Comparison of ENCODE assay signal across 8 cellular contexts in the genomic region with DNA sequence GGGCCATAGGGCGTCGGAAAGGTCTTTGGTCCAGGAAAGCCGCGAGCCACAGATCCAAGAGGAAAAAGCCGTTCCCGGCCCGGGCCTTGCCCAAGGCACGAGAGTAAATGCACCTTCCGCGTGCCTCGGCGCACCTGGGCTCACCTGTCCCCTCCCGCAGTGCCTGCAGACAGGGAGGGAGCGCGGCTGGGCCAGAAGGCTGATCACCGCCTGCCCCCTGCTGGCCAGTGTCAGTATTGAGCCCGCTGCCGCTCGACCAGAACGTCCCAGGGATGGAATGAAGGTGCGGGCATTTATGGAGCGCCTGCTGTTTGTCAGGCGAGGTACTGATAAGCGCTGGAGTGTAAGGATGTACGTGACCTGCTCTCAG. TPM values are rescaled to one million over a fixed set of nuclear protein-coding genes. Genes with fewer than 3 reads are reported as not detected.
DNase-seq lines count a peak whose midpoint lies in the region; ATAC-seq, FAIRE-seq and TF ChIP-seq lines count a peak whose summit lies in the region.

No MANE protein-coding gene starts in this region.

- ATAC-seq in A549 (peak; percentile 79 to 88), GM18907 (IDR thresholded peaks at IDR 0.05; ENCODE audit: unreplicated experiment) (peak; percentile 78)

- TF ChIP-seq CTCF in A549 (IDR thresholded peaks at IDR 0.05) (peak; percentile 95), epithelial cell of esophagus (IDR thresholded peaks at IDR 0.05; ENCODE audit: insufficient read depth, low read depth, low read length, missing control alignments) (peak; percentile 88)

- H3K9me3 ChIP-seq in A549 = no peaks in the 10 kb centered on the region
- no peaks in the 10 kb centered on the region for H3K9me3 ChIP-seq in HUES48 (ENCODE audit: control insufficient read depth, insufficient read depth, low read length)
- no peaks in the 10 kb centered on the region for H3K9me3 ChIP-seq in NT2/D1 (ENCODE audit: insufficient read depth, low read length)

- WGBS in A549 (ENCODE audit: missing lambda C conversion rate) = 10% methylated on average over 9 of the region's 25 CpGs

- H3K4me3 ChIP-seq in A549 (peak overlapping the region; percentile 66), HUES48 (ENCODE audit: low read depth, low read length) (peak overlapping the region; percentile 67), NT2/D1 (ENCODE audit: insufficient read length, low read depth) (peak overlapping the region; percentile 21), epithelial cell of esophagus (ENCODE audit: low read length) (peak overlapping the region; percentile 48)

- peaks cover 11% of the 10 kb centered on the region; the same call in 2 of the 3 replicates for H3K4me1 ChIP-seq in A549
- H3K4me1 ChIP-seq in HUES48 (ENCODE audit: control insufficient read depth, insufficient read depth, low read length) = peaks cover 10% of the 10 kb centered on the region; the same call in 1 of the 2 replicates
- peaks cover 10% of the 10 kb centered on the region for H3K4me1 ChIP-seq in NT2/D1 (ENCODE audit: insufficient read depth, insufficient read length)

- peak; percentile 97 to 99 for TF ChIP-seq RAD21 in A549 (conservative IDR thresholded peaks at IDR 0.05 in 1 of 2, IDR thresholded peaks at IDR 0.05 in 1 of 2)

- no peaks in the 10 kb centered on the region for H3K36me3 ChIP-seq in HUES48 (ENCODE audit: control insufficient read depth, insufficient read depth, low read length)
- no peaks in the 10 kb centered on the region for H3K36me3 ChIP-seq in NT2/D1 (ENCODE audit: insufficient read depth, insufficient read length, low read length)

- CTCF ChIA-PET in A549 (lab: Yijun Ruan, JAX) = interaction anchor here (0.6 to 10.4 kb wide), 74 partner anchors 9 to 1931 kb away, joined by 3 to 248 read pairs (median 4); a partner anchor contains a TSS

- peak overlapping the region; percentile 93 for H3K4me2 ChIP-seq in A549

- POLR2A ChIA-PET in A549 (lab: Yijun Ruan, JAX) = interaction anchor here (0.6 to 1.5 kb wide), 2 partner anchors 10 to 176 kb away, joined by 5 read pairs; no protein-coding TSS in a partner anchor

- DNase-seq in A549 (ENCODE audit: low read depth in 1 of 2, low spot score in 1 of 2) (peak; percentile 77), NT2/D1 (ENCODE audit: low read depth, low spot score) (peak; percentile 62), activated T-cell treated with anti-CD3 and anti-CD28 coated beads for 1 hour (ENCODE audit: low read depth) (peak; percentile 85), epithelial cell of esophagus (ENCODE audit: low read depth) (peak; percentile 91), midbrain (lab: John Stamatoyannopoulos, UW) (peak; percentile 70)
- peak; percentile 69 to 70 for DNase-seq in stimulated activated CD8-positive, alpha-beta memory T cell treated with anti-CD3 and anti-CD28 coated beads, Interleukin-15, amount 100 ng/mL, for 48 hours (ENCODE audit: low read depth in 2 of 2)

- FAIRE-seq in A549 (lab: Jason Lieb, UNC) = no peak

- H3K9ac ChIP-seq in HUES48 (ENCODE audit: low read depth, low read length) (no peak overlapping the region), NT2/D1 (ENCODE audit: insufficient read length, low read depth) (peak overlapping the region; percentile 39)

- TF ChIP-seq POLR2A in A549 (IDR thresholded peaks at IDR 0.05; ENCODE audit: low read length) = no peak

- H3K27ac ChIP-seq in A549 = peak overlapping the region; percentile 45 to 94; a peak in 5 of 6 replicates
- peak overlapping the region; percentile 67 for H3K27ac ChIP-seq in HUES48 (ENCODE audit: low read depth, low read length)

- no peak for TF ChIP-seq EP300 in A549 (IDR thresholded peaks at IDR 0.05)

- H3K27me3 ChIP-seq in HUES48 (ENCODE audit: control insufficient read depth, insufficient read depth, low read length) (peaks cover 8% of the 10 kb centered on the region), NT2/D1 (ENCODE audit: insufficient read depth, insufficient read length) (peaks cover 12% of the 10 kb centered on the region)

TF ChIP-seq in A549, 52 proteins besides CTCF, POLR2A, EP300 and RAD21:
- TF ChIP-seq SMC3 (IDR thresholded peaks at IDR 0.05) (peak; percentile 96), HEYL (CRISPR knock-in tag; IDR thresholded peaks at IDR 0.05) (no peak), KDM5A (IDR thresholded peaks at IDR 0.05) (peak; percentile 62; the same call in 1 of the 2 replicates)

RNA-seq across cellular contexts. Expression of a gene that starts 0.7 kb away (rescaled TPM):
- polyA plus RNA-seq in A549 (2011; rRNA removed) (6.3 and 8.3 TPM in 2 replicates), A549 (2017; fragmentation: RNase III; extraction: RNeasy Plus Mini Kit Qiagen cat#74134 plus additional on column Dnase treatment) (11.7 to 16.3 TPM (median 14.4 TPM) in 3 replicates)
- 9.3 and 11.4 TPM in 2 replicates for polyA plus RNA-seq in A549 (2012; cell fraction: cytosol; rRNA removed)
- polyA plus RNA-seq in A549 (2012; cell fraction: nucleus; rRNA removed) = 102 and 106 TPM in 2 replicates
- 7.6 and 10.5 TPM in 2 replicates for polyA minus RNA-seq in A549 (2011; rRNA and poly(A)+ RNA removed)

RNA-seq across cellular contexts. Expression of a gene that starts 22.4 kb away (rescaled TPM):
- polyA plus RNA-seq in A549 (2011; rRNA removed) (3.6 and 5.5 TPM in 2 replicates), A549 (2017; fragmentation: RNase III; extraction: RNeasy Plus Mini Kit Qiagen cat#74134 plus additional on column Dnase treatment) (3.9 to 4.1 TPM (median 3.9 TPM) in 3 replicates)
- polyA plus RNA-seq in A549 (2012; cell fraction: cytosol; rRNA removed) = 1.8 and 2.5 TPM in 2 replicates
- 2.3 and 2.8 TPM in 2 replicates for polyA plus RNA-seq in A549 (2012; cell fraction: nucleus; rRNA removed)
- 8.1 and 12.4 TPM in 2 replicates for polyA minus RNA-seq in A549 (2011; rRNA and poly(A)+ RNA removed)

RNA-seq across cellular contexts. Expression of a gene that starts 26.7 kb away (rescaled TPM):
- polyA plus RNA-seq in A549 (2011; rRNA removed) = 0.06 and 0.20 TPM in 2 replicates
- 0.40 and 0.67 TPM in 2 replicates for polyA plus RNA-seq in A549 (2012; cell fraction: cytosol; rRNA removed)
- polyA plus RNA-seq in A549 (2012; cell fraction: nucleus; rRNA removed) = 0.94 and 1.1 TPM in 2 replicates
- 0.58 to 0.66 TPM (median 0.62 TPM) in 3 replicates for polyA plus RNA-seq in A549 (2017; fragmentation: RNase III; extraction: RNeasy Plus Mini Kit Qiagen cat#74134 plus additional on column Dnase treatment)
- 0.21 and 0.34 TPM in 2 replicates for polyA minus RNA-seq in A549 (2011; rRNA and poly(A)+ RNA removed)

Comparison
In these comparisons a context has a peak if more than half of its experiments do, and no peak if none do; other contexts are left out.
1. Peak in every context shown above with its lines: DNase-seq, ATAC-seq, H3K4me3 ChIP-seq and H3K27ac ChIP-seq.